Comparison of ENCODE assay signal across 1 cellular context in the genomic region with DNA sequence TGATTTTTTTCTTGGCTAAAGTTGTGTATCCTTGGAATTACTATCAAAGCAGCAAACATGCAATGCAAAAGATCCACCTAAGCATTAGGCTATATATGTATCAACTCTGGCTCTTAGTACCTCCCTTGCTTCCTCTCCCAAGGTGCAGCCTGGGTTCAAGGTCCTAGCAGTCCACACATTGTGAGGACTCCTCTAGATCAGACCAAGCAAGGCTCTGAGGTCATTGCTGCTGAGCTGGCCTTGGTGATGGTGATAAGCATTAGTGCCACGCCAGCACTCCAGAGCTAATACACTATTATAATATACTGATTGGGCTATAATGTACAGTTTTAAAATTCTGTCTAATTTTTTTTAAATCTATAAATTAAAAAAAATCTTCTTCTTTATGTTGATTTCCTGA.
TF ChIP-seq lines count a peak whose summit lies in the region.

No MANE protein-coding gene starts in this region.

TF ChIP-seq in K562, 482 proteins besides CTCF, POLR2A, EP300 and RAD21:
- TF ChIP-seq, protein P1, sequence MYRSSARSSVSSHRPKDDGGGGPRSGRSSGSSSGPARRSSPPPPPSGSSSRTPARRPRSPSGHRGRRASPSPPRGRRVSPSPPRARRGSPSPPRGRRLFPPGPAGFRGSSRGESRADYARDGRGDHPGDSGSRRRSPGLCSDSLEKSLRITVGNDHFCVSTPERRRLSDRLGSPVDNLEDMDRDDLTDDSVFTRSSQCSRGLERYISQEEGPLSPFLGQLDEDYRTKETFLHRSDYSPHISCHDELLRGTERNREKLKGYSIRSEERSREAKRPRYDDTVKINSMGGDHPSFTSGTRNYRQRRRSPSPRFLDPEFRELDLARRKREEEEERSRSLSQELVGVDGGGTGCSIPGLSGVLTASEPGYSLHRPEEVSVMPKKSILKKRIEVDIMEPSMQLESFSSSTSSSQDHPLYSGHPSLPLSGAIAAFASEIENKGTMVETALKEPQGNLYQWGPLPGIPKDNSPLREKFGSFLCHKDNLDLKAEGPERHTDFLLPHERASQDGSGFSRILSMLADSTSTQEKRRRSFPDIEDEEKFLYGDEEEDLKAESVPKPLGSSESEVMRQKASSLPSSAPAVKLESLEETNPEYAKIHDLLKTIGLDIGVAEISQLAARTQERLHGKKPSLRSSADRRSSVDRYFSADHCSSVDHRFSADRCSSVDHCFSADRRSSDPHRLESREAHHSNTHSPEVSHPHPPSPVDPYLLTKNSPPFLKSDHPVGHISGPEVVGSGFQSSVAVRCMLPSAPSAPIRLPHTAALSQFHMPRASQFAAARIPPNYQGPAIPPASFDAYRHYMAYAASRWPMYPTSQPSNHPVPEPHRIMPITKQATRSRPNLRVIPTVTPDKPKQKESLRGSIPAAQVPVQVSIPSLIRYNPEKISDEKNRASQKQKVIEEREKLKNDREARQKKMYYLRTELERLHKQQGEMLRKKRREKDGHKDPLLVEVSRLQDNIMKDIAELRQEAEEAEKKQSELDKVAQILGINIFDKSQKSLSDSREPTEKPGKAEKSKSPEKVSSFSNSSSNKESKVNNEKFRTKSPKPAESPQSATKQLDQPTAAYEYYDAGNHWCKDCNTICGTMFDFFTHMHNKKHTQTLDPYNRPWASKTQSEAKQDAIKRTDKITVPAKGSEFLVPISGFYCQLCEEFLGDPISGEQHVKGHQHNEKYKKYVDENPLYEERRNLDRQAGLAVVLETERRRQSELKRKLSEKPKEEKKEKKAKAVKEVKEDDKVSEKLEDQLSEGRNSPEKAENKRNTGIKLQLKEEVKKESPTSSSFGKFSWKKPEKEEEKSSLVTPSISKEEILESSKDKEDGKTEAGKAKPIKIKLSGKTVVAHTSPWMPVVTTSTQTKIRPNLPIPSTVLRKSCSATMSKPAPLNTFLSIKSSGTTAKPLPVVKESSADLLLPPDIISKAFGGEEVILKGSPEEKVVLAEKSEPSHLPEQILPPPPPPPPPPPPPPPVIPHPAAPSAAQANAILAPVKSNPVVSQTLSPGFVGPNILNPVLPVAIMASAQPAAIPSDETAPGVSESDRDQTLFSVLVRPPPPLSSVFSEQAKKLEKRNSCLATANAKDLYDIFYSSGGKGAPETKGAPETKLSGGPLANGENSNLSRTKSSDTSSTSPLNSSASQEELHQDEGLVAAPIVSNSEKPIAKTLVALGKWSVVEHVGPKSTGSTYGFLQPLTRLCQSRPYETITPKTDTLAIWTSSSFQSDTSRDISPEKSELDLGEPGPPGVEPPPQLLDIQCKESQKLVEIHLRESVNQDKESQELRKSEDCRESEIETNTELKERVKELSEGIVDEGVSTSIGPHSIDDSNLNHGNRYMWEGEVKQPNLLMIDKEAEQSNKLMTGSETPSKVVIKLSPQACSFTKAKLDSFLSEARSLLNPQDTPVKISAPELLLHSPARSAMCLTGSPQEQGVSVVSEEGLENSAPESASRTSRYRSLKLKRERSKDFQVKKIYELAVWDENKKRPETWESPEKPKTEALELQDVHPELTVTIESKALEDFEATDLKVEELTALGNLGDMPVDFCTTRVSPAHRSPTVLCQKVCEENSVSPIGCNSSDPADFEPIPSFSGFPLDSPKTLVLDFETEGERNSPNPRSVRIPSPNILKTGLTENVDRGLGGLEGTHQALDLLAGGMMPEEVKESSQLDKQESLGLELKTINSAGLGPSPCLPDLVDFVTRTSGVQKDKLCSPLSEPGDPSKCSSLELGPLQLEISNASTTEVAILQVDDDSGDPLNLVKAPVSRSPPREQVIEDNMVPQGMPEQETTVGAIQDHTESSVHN (IDR thresholded peaks at IDR 0.05; ENCODE audit: borderline replicate concordance in 1 of 2, low read depth in 1 of 2), result no peak
- TF ChIP-seq, protein P2, sequence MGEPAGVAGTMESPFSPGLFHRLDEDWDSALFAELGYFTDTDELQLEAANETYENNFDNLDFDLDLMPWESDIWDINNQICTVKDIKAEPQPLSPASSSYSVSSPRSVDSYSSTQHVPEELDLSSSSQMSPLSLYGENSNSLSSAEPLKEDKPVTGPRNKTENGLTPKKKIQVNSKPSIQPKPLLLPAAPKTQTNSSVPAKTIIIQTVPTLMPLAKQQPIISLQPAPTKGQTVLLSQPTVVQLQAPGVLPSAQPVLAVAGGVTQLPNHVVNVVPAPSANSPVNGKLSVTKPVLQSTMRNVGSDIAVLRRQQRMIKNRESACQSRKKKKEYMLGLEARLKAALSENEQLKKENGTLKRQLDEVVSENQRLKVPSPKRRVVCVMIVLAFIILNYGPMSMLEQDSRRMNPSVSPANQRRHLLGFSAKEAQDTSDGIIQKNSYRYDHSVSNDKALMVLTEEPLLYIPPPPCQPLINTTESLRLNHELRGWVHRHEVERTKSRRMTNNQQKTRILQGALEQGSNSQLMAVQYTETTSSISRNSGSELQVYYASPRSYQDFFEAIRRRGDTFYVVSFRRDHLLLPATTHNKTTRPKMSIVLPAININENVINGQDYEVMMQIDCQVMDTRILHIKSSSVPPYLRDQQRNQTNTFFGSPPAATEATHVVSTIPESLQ (CRISPR knock-in tag; IDR thresholded peaks at IDR 0.05), result no peak
- TF ChIP-seq ZNF3 (CRISPR knock-in tag; IDR thresholded peaks at IDR 0.05), result no peak
- TF ChIP-seq JUND (IDR thresholded peaks at IDR 0.05; ENCODE audit: borderline replicate concordance, low read depth, low read length), result peak; percentile 52; the same call in 1 of the 2 replicates
- peak; percentile 42; the same call in 1 of the 3 replicates for TF ChIP-seq JUND (tag; IDR thresholded peaks at IDR 0.05; ENCODE audit: borderline replicate concordance, low read depth, low read length)
